36 cellular contexts compared by ENCODE assay signal in genomic region chr7:88176190-88176589, GRCh38.
"Had no signal": no experiment of that assay in that cellular context is flagged by ENCODE, and none has a peak within 500 bp of the region (broad histone marks: within the 10 kb centered on the region; RNA-seq: fewer than 3 reads in every experiment).

No MANE protein-coding gene starts in this region.

- H3K36me3 ChIP-seq: MG63 had no signal

- H3K27ac ChIP-seq: KMS-11 had no signal

- H3K4me3 ChIP-seq: MG63 had no signal

- DNase-seq: Karpas-422, Kasumi-1, KG1, MG63, MM.1S, MV-4-11, NCI-H1048, NCI-H1092, NCI-H1092 treated with DMSO at 0.1 percent for 48 hours, NCI-H1105, NCI-H1105 treated with DMSO at 0.1 percent for 48 hours, NCI-H1417, NCI-H1417 treated with DMSO at 0.1 percent for 48 hours, NCI-H1436, NCI-H1436 treated with DMSO at 0.1 percent for 48 hours, NCI-H146, NCI-H1694, NCI-H1694 treated with DMSO at 0.1 percent for 48 hours, NCI-H187, NCI-H187 treated with DMSO at 0.1 percent for 48 hours, NCI-H1930, NCI-H2029, NCI-H2029 treated with DMSO at 0.1 percent for 48 hours, NCI-H2081, NCI-H2081 treated with DMSO at 0.1 percent for 48 hours, NCI-H2107, NCI-H2171, NCI-H2171 treated with DMSO at 0.1 percent for 48 hours, NCI-H2227 treated with DMSO at 0.1 percent for 48 hours, NCI-H226, NCI-H345, NCI-H446, NCI-H446 treated with DMSO at 0.1 percent for 48 hours, NCI-H510A, NCI-H510A treated with DMSO at 0.1 percent for 48 hours had no signal

- H3K9ac ChIP-seq: KMS-11 had no signal

- H3K4me2 ChIP-seq: KMS-11 had no signal

- H3K27me3 ChIP-seq: MG63 had no signal

- H3K9me3 ChIP-seq: MG63 had no signal
